2 cellular contexts compared by ENCODE assay signal in genomic region chr5:91266184-91266705, GRCh38.
TF ChIP-seq lines count a peak whose summit lies in the region.

No MANE protein-coding gene starts in this region.

TF ChIP-seq in SK-N-SH treated with all-trans-retinoic acid at 6 μM for 48 hours, 23 proteins besides CTCF, POLR2A, EP300 and RAD21 (continued from another document):
- no peak for TF ChIP-seq ISL1 (CRISPR knock-in tag; IDR thresholded peaks at IDR 0.05)
- TF ChIP-seq ZNF8 (CRISPR knock-in tag; IDR thresholded peaks at IDR 0.05): no peak
- no peak for TF ChIP-seq ESRRG (CRISPR knock-in tag; IDR thresholded peaks at IDR 0.05)
- TF ChIP-seq ZFP30 (CRISPR knock-in tag; IDR thresholded peaks at IDR 0.05): no peak
- TF ChIP-seq RARB (CRISPR knock-in tag; IDR thresholded peaks at IDR 0.05): no peak
- TF ChIP-seq CSRNP3 (CRISPR knock-in tag; IDR thresholded peaks at IDR 0.05): no peak
- no peak for TF ChIP-seq ZFP3 (CRISPR knock-in tag; IDR thresholded peaks at IDR 0.05)

TF ChIP-seq in GM23338, 12 proteins besides CTCF, POLR2A, EP300 and RAD21 (continued from another document):
- no peak for TF ChIP-seq ZNF462 (CRISPR knock-in tag; IDR thresholded peaks at IDR 0.05)
- no peak for TF ChIP-seq EZH2 (IDR thresholded peaks at IDR 0.05; ENCODE audit: low read depth, unreplicated experiment)
- no peak for TF ChIP-seq EZH2phosphoT487 (IDR thresholded peaks at IDR 0.05; ENCODE audit: unreplicated experiment)
- no peak for TF ChIP-seq ZNF114 (CRISPR knock-in tag; IDR thresholded peaks at IDR 0.05)
- TF ChIP-seq REST (IDR thresholded peaks at IDR 0.05; ENCODE audit: unreplicated experiment): no peak
